In genomic region chr1:206050655-206051235, GRCh38 we compare ENCODE assay signal across 8 cellular contexts. TPM values are rescaled to one million over a fixed set of nuclear protein-coding genes. Genes with fewer than 3 reads are reported as not detected.
DNase-seq lines count a peak whose midpoint lies in the region; ATAC-seq and TF ChIP-seq lines count a peak whose summit lies in the region.

No MANE protein-coding gene starts in this region.

- no peak overlapping the region for H3K4ac ChIP-seq in H9 (ENCODE audit: low read depth, low read length)

- no peaks in the 10 kb centered on the region for H3K36me3 Mint-ChIP-seq in natural killer cell treated with Interleukin-12 subunit alpha and Interleukin-12 subunit beta and Interleukin-15 and Interleukin-18, amount 100 ng/mL, for 72 hours
- peaks cover 0 to 5% (median 2%) of the 10 kb centered on the region in 3 experiments; a peak in 3 of 7 replicates for H3K36me3 Mint-ChIP-seq in H9 (ENCODE audit: insufficient read depth in 1 of 3, low read depth in 3 of 3)

- ATAC-seq in GM21529 (IDR thresholded peaks at IDR 0.05; ENCODE audit: unreplicated experiment) = peak; percentile 87
- ATAC-seq in natural killer cell treated with Interleukin-12 subunit alpha and Interleukin-12 subunit beta and Interleukin-15 and Interleukin-18, amount 100 ng/mL, for 72 hours = peak; percentile 74 to 76

- H3K27ac Mint-ChIP-seq in natural killer cell treated with Interleukin-12 subunit alpha and Interleukin-12 subunit beta and Interleukin-15 and Interleukin-18, amount 100 ng/mL, for 72 hours = peak overlapping the region; percentile 54 to 58
- H3K27ac Mint-ChIP-seq in H9 = no peak overlapping the region

- 0 out of 2 replicates have a peak, but pooled peaks cover 2% of the 10 kb centered on the region for H3K4me1 ChIP-seq in H9 (ENCODE audit: insufficient read depth, low read length)

- H3K56ac ChIP-seq in H9 (ENCODE audit: insufficient read length, low read depth, low read length) = no peak overlapping the region

- H3K27me3 ChIP-seq in H9 (ENCODE audit: insufficient read depth, low read length) = no peaks in the 10 kb centered on the region

- H3K9me3 Mint-ChIP-seq in natural killer cell treated with Interleukin-12 subunit alpha and Interleukin-12 subunit beta and Interleukin-15 and Interleukin-18, amount 100 ng/mL, for 72 hours = no peaks in the 10 kb centered on the region
- peaks cover 5 to 7% of the 10 kb centered on the region in 2 experiments; a peak in 3 of 5 replicates for H3K9me3 Mint-ChIP-seq in H9

- no CpG with 5 or more reads among the region's 6 CpGs for WGBS in H9 (ENCODE audit: extremely low coverage, insufficient read length, low lambda C conversion rate)

- no peaks in the 10 kb centered on the region for H3K79me1 ChIP-seq in H9 (ENCODE audit: insufficient read depth, low read depth, low read length, poor library complexity, severe bottlenecking)

- H3K27ac ChIP-seq in KOPT-K1 (ENCODE audit: low read depth, low read length, poor library complexity, severe bottlenecking) (peak overlapping the region; percentile 51), H9 (ENCODE audit: insufficient read length, low read depth, low read length) (no peak overlapping the region)

- no peak overlapping the region for H3K9ac ChIP-seq in H9 (ENCODE audit: extremely low read depth, insufficient read length, low read length)

- no peak overlapping the region for H2AK5ac ChIP-seq in H9 (ENCODE audit: insufficient read length, low read length)

- no peak overlapping the region for H3K23ac ChIP-seq in H9 (ENCODE audit: insufficient read length, low read depth, low read length)

- POLR2A ChIA-PET in GM10248 (lab: Yijun Ruan, JAX) = interaction anchor here (0.6 kb wide), 1 partner anchor 626 kb away, joined by 3 read pairs; no protein-coding TSS in a partner anchor
- POLR2A ChIA-PET in HEK293T (lab: Yijun Ruan, JAX) = no interaction called here

- no peaks in the 10 kb centered on the region for H4K20me1 ChIP-seq in H9 (ENCODE audit: control insufficient read depth, insufficient read depth, insufficient read length)

- H3K23me2 ChIP-seq in H9 (ENCODE audit: insufficient read length, low read depth, low read length, poor library complexity, severe bottlenecking) = no peaks in the 10 kb centered on the region

- H2AFZ ChIP-seq in H9 (ENCODE audit: low read length) = no peak overlapping the region

- no peak overlapping the region for H3K4me2 ChIP-seq in H9 (ENCODE audit: insufficient read depth, insufficient read length, low read length)

- H3K4me3 Mint-ChIP-seq in natural killer cell treated with Interleukin-12 subunit alpha and Interleukin-12 subunit beta and Interleukin-15 and Interleukin-18, amount 100 ng/mL, for 72 hours = peak overlapping the region; percentile 26
- H3K4me3 Mint-ChIP-seq in H9 = no peak overlapping the region

- H2BK120ac ChIP-seq in H9 (ENCODE audit: low read depth, low read length, poor library complexity, severe bottlenecking) = no peak overlapping the region

- no peak overlapping the region for H2BK20ac ChIP-seq in H9 (ENCODE audit: low read depth, low read length, poor library complexity, severe bottlenecking)

- H3K27me3 Mint-ChIP-seq in natural killer cell treated with Interleukin-12 subunit alpha and Interleukin-12 subunit beta and Interleukin-15 and Interleukin-18, amount 100 ng/mL, for 72 hours = peaks cover 19% of the 10 kb centered on the region in 2 donors
- H3K27me3 Mint-ChIP-seq in H9 (ENCODE audit: low read depth) = 0 out of 2 replicates have a peak, but pooled peaks cover 2% of the 10 kb centered on the region

- TF ChIP-seq CTCF in GM10248 (IDR thresholded peaks at IDR 0.05; ENCODE audit: control extremely low read depth, extremely low read depth, low read depth, missing control alignments) (no peak), H9 (conservative IDR thresholded peaks at IDR 0.05) (no peak)

- H3K36me3 ChIP-seq in KOPT-K1 (ENCODE audit: insufficient read depth, low read length) = no peaks in the 10 kb centered on the region

- no peak overlapping the region for H4K91ac ChIP-seq in H9 (ENCODE audit: insufficient read length, low read depth, low read length)

- H3K79me2 ChIP-seq in H9 (ENCODE audit: insufficient read depth, low read length) = no peaks in the 10 kb centered on the region

- no peaks in the 10 kb centered on the region for H3K9me3 ChIP-seq in KOPT-K1 (ENCODE audit: insufficient read depth, low read length, poor library complexity, severe bottlenecking)
- no peaks in the 10 kb centered on the region for H3K9me3 ChIP-seq in H9 (ENCODE audit: control insufficient read depth, low read depth, low read length)

- H4K5ac ChIP-seq in H9 (ENCODE audit: insufficient read length, low read depth, low read length) = no peak overlapping the region

- no peak overlapping the region for H2BK15ac ChIP-seq in H9 (ENCODE audit: low read depth, low read length)

- H3K14ac ChIP-seq in H9 (ENCODE audit: insufficient read depth, low read length) = no peak overlapping the region

- DNase-seq in GM10248 (ENCODE audit: extremely low spot score) (peak; percentile 63), H9 (no peak), HEK293T (ENCODE audit: extremely low spot score) (no peak), NCI-H1092 (lab: John Stamatoyannopoulos, UW) (no peak)
- DNase-seq in activated CD8-positive, alpha-beta memory T cell treated with anti-CD3 and anti-CD28 coated beads, Interleukin-2, amount 50 U/mL, for 4 hours = peak; percentile 24
- DNase-seq in natural killer cell treated with Interleukin-12 subunit alpha and Interleukin-12 subunit beta and Interleukin-15 and Interleukin-18, amount 100 ng/mL, for 72 hours (ENCODE audit: low spot score) = peak; percentile 69

- H2BK12ac ChIP-seq in H9 (ENCODE audit: insufficient read length, low read depth, low read length) = no peak overlapping the region

- no peak overlapping the region for H3K18ac ChIP-seq in H9 (ENCODE audit: insufficient read length, low read depth, low read length)

- H3K4me1 Mint-ChIP-seq in natural killer cell treated with Interleukin-12 subunit alpha and Interleukin-12 subunit beta and Interleukin-15 and Interleukin-18, amount 100 ng/mL, for 72 hours (ENCODE audit: low read depth in 2 of 2) = peaks cover 14 to 16% of the 10 kb centered on the region in 2 donors
- H3K4me1 Mint-ChIP-seq in H9 = peaks cover 7 to 13% of the 10 kb centered on the region in 2 experiments

- CTCF ChIA-PET in GM10248 (lab: Yijun Ruan, JAX) = interaction anchor here (1.4 to 2.3 kb wide), 3 partner anchors 8 to 22 kb away, joined by 4 to 9 read pairs (median 9); no protein-coding TSS in a partner anchor
- CTCF ChIA-PET in HEK293T (lab: Yijun Ruan, JAX) = no interaction called here

- no peak overlapping the region for H4K8ac ChIP-seq in H9 (replicated peaks; ENCODE audit: insufficient read length, low read depth, low read length)

- no peak overlapping the region for H2BK5ac ChIP-seq in H9 (ENCODE audit: insufficient read length, low read length)

- no peak overlapping the region for H3T11ph ChIP-seq in H9 (ENCODE audit: low read length)

TF ChIP-seq in HEK293T, 16 proteins besides CTCF, POLR2A, EP300 and RAD21:
- TF ChIP-seq SUZ12 (IDR thresholded peaks at IDR 0.05) (no peak), ARNT (IDR thresholded peaks at IDR 0.05) (no peak), ELF4 (IDR thresholded peaks at IDR 0.05) (no peak), FOXK2 (IDR thresholded peaks at IDR 0.05) (no peak), CTBP1 (IDR thresholded peaks at IDR 0.05; ENCODE audit: borderline replicate concordance) (no peak), TARDBP (IDR thresholded peaks at IDR 0.05) (no peak)

RNA-seq across cellular contexts. Expression of gene RHEX, which starts 2.2 kb away (rescaled TPM):
- under 1 TPM in 1 of 2 donors, not detected in 1; 0.86 TPM for total RNA-seq in natural killer cell treated with Interleukin-12 subunit alpha and Interleukin-12 subunit beta and Interleukin-15 and Interleukin-18, amount 100 ng/mL, for 72 hours
- not detected in 2 replicates for total RNA-seq in H9 (2021)

RNA-seq across cellular contexts. Expression of gene CTSE, which starts 27.1 kb away (rescaled TPM):
- total RNA-seq in natural killer cell treated with Interleukin-12 subunit alpha and Interleukin-12 subunit beta and Interleukin-15 and Interleukin-18, amount 100 ng/mL, for 72 hours = not detected
- not detected in 2 replicates for total RNA-seq in H9 (2021)

RNA-seq across cellular contexts. Expression of gene RAB7B, which starts 47.5 kb away (rescaled TPM):
- not detected for total RNA-seq in natural killer cell treated with Interleukin-12 subunit alpha and Interleukin-12 subunit beta and Interleukin-15 and Interleukin-18, amount 100 ng/mL, for 72 hours
- 0.68 and 0.83 TPM in 2 replicates for total RNA-seq in H9 (2021)

Comparison
In these comparisons a context has a peak if more than half of its experiments do, and no peak if none do; other contexts are left out.
1. DNase-seq: peak in GM10248 (single experiment), activated CD8-positive, alpha-beta memory T cell treated with anti-CD3 and anti-CD28 coated beads, Interleukin-2, amount 50 U/mL, for 4 hours (single experiment) and natural killer cell treated with Interleukin-12 subunit alpha and Interleukin-12 subunit beta and Interleukin-15 and Interleukin-18, amount 100 ng/mL, for 72 hours (single experiment); none in H9 (single experiment), HEK293T (single experiment) and NCI-H1092 (single experiment).
2. H3K27ac Mint-ChIP-seq: peak in natural killer cell treated with Interleukin-12 subunit alpha and Interleukin-12 subunit beta and Interleukin-15 and Interleukin-18, amount 100 ng/mL, for 72 hours (2 of 2); none in H9 (0 of 3).